8 cellular contexts compared by ENCODE assay signal in the genomic region with DNA sequence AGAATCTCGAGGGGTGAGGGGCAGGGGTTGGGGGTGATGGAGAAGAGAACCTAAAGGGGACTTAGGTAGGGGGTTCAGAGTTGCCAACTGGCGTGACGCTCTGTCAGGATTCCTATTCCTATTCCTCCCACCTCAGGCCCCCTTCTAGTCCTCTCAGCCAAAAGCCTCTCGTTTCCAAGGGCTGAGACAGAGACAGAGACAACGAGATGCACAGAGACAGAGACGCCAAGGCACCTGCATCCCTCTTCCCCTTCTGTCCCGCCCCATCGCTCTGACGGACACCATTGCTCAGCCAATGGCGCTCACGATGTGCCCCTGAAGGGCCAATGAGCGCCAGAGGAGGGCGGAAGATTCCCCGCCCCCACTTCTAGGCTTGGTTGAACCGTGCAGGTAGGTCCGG.
DNase-seq lines count a peak whose midpoint lies in the region; ATAC-seq and TF ChIP-seq lines count a peak whose summit lies in the region.
"Not testable (repeated sequence)": the region's sequence is repeated elsewhere in the genome, so short reads cannot be mapped to it uniquely, and the experiment has no call there.

No MANE protein-coding gene starts in this region.

- H3K9me3 Mint-ChIP-seq in GM23338: not testable (repeated sequence)

- not testable (repeated sequence) for H3K27me3 Mint-ChIP-seq in GM23338 (ENCODE audit: insufficient read depth, low read depth, poor library complexity)

- ATAC-seq in GM23338: peak; percentile 78
- peak; percentile 99 to 100 for ATAC-seq in activated CD4-positive, CD25-positive, alpha-beta regulatory T cell treated with anti-CD3 and anti-CD28 coated beads, Interleukin-2, amount 50 U/mL, for 24 hours

- H3K27ac Mint-ChIP-seq in GM23338: not testable (repeated sequence)

- not testable (repeated sequence) for H3K79me2 ChIP-seq in GM23338 (replicated peaks; ENCODE audit: insufficient read depth)

- H3K4me3 Mint-ChIP-seq in GM23338: not testable (repeated sequence)

- not testable (repeated sequence) for DNase-seq in GM23338 (ENCODE audit: low spot score)
- peak; percentile 65 for DNase-seq in HK-2 (ENCODE audit: unreplicated experiment)
- peak; percentile 62 for DNase-seq in brain microvascular endothelial cell
- peak; percentile 67 for DNase-seq in iPS DF 19.7 (ENCODE audit: low read depth, low spot score)
- DNase-seq in putamen (ENCODE audit: low spot score): peak; percentile 42

- H2AFZ ChIP-seq in GM23338: not testable (repeated sequence)

- H3F3A ChIP-seq in GM23338 (replicated peaks; ENCODE audit: low read depth): not testable (repeated sequence)

- H3K9ac ChIP-seq in subcutaneous abdominal adipose tissue (ENCODE audit: low read length in 5 of 5): not testable (repeated sequence)

- not testable (repeated sequence) for H3K4me2 ChIP-seq in GM23338

- H3K9me2 ChIP-seq in GM23338 (ENCODE audit: insufficient read depth): not testable (repeated sequence)

- H3K4me1 Mint-ChIP-seq in GM23338: not testable (repeated sequence)

- H4K20me1 ChIP-seq in GM23338 (replicated peaks; ENCODE audit: insufficient read depth): not testable (repeated sequence)

- not testable (repeated sequence) for H3K36me3 Mint-ChIP-seq in GM23338 (ENCODE audit: low read depth)

- not testable (repeated sequence) for H3K36me3 ChIP-seq in GM23338 (ENCODE audit: insufficient read depth); brain microvascular endothelial cell (replicated peaks); subcutaneous abdominal adipose tissue (ENCODE audit: control insufficient read depth in 5 of 5, insufficient read depth in 5 of 5, low read length in 5 of 5)

- in situ Hi-C loops in brain microvascular endothelial cell (cut with HindIII; ENCODE audit: low pct_ligation_motif_present, low sequenced_read_pairs): not testable (repeated sequence)

- TF ChIP-seq CTCF in GM23338 (conservative IDR thresholded peaks at IDR 0.05; ENCODE audit: low read depth in 2 of 2); brain microvascular endothelial cell (IDR thresholded peaks at IDR 0.05; ENCODE audit: low read depth, low read length, missing control alignments): not testable (repeated sequence)

- H3K27me3 ChIP-seq in GM23338 (ENCODE audit: insufficient read depth); brain microvascular endothelial cell (replicated peaks); subcutaneous abdominal adipose tissue (ENCODE audit: control insufficient read depth in 5 of 5, insufficient read depth in 4 of 5, low read length in 5 of 5): not testable (repeated sequence)

- H3K27ac ChIP-seq in GM23338 (ENCODE audit: low read depth); brain microvascular endothelial cell; subcutaneous abdominal adipose tissue (ENCODE audit: low read depth, low read length): not testable (repeated sequence)

- H3K4me3 ChIP-seq in GM08714 (ENCODE audit: low read length) (peak overlapping the region; percentile 67; the same call in 1 of the 2 replicates), brain microvascular endothelial cell (ENCODE audit: low read depth, low read length) (peak overlapping the region; percentile 42), subcutaneous abdominal adipose tissue (ENCODE audit: low read depth in 1 of 5, low read length in 5 of 5) (peak overlapping the region in 4 of 5 donors; percentile 28 to 63 (median 51))
- H3K4me3 ChIP-seq in GM23338: not testable (repeated sequence)

- H3K4me1 ChIP-seq in GM23338 (ENCODE audit: insufficient read depth); subcutaneous abdominal adipose tissue (ENCODE audit: control insufficient read depth in 5 of 5, insufficient read depth in 5 of 5, low read length in 5 of 5): not testable (repeated sequence)

- H3K9me3 ChIP-seq in subcutaneous abdominal adipose tissue (ENCODE audit: control insufficient read depth in 5 of 5, low read length in 5 of 5): not testable (repeated sequence)
